14 cellular contexts compared by ENCODE assay signal in the genomic region with DNA sequence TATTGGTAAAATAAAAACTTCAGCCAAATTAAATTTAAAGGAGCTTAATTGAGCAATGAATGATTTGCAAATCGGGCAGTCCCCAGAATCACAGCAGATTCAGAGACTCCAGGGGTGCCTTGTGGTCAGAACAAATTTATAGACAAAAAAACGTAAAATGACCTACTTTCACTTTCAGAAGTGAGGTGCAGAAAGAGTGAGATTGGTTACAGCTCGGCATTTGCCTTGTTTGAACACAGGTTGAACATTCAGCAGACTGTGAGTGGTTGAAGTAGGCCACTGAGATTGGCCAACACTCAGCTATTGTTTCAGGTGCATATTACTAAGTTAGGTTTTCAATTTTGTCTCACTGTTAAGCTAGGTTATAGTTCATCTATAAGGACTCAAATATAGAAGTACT.
A peak's percentile ranks its signal among the peaks of the same experiment; 100 is the strongest.
DNase-seq lines count a peak whose midpoint lies in the region; ATAC-seq and TF ChIP-seq lines count a peak whose summit lies in the region.
"Had no signal": no experiment of that assay in that cellular context is flagged by ENCODE, and none has a peak within 500 bp of the region (broad histone marks: within the 10 kb centered on the region; RNA-seq: fewer than 3 reads in every experiment).

No MANE protein-coding gene starts in this region.

- no peak for ATAC-seq in central memory CD8-positive, alpha-beta T cell (replicated peaks; ENCODE audit: extremely low read depth, poor library complexity, severe bottlenecking)
- ATAC-seq in mucosa of descending colon = peak; percentile 85
- no peak for ATAC-seq in GM18505 (IDR thresholded peaks at IDR 0.05; ENCODE audit: unreplicated experiment)
- no peak for ATAC-seq in HG03045 (IDR thresholded peaks at IDR 0.05; ENCODE audit: unreplicated experiment)
- ATAC-seq: foreskin keratinocyte, HCT116 had no signal

- H3K4me1 Mint-ChIP-seq in central memory CD8-positive, alpha-beta T cell = peaks cover 8% of the 10 kb centered on the region

- TF ChIP-seq CTCF in mucosa of descending colon (IDR thresholded peaks at IDR 0.05) = no peak

- H3K27ac Mint-ChIP-seq in central memory CD8-positive, alpha-beta T cell (ENCODE audit: low read depth) = peak overlapping the region; percentile 79

- H3K27me3 Mint-ChIP-seq in central memory CD8-positive, alpha-beta T cell = no peaks in the 10 kb centered on the region

- intact Hi-C loops in mucosa of descending colon (cut with DNase I, micrococcal nuclease) = no loop called here

- no peak overlapping the region for H3K4me3 ChIP-seq in mucosa of descending colon

- no peak for TF ChIP-seq POLR2A in GM18505 (IDR thresholded peaks at IDR 0.05; ENCODE audit: borderline replicate concordance, extremely low read depth, insufficient read depth, insufficient read length)

- H3K36me3 Mint-ChIP-seq in central memory CD8-positive, alpha-beta T cell (ENCODE audit: insufficient read depth) = no peaks in the 10 kb centered on the region

- H3K4me3 Mint-ChIP-seq in central memory CD8-positive, alpha-beta T cell = no peak overlapping the region

- DNase-seq in A172 (ENCODE audit: low spot score) = peak; percentile 38
- peak; percentile 62 for DNase-seq in LHCN-M2 (ENCODE audit: low read depth)
- no peak for DNase-seq in central memory CD8-positive, alpha-beta T cell (ENCODE audit: low spot score in 2 of 2)
- DNase-seq in mucosa of descending colon = peak in 1 of 3 donors; percentile 30
- no peak for DNase-seq in activated CD4-positive, CD25-positive, alpha-beta regulatory T cell (lab: John Stamatoyannopoulos, UW)
- DNase-seq in activated CD4-positive, alpha-beta T cell treated with anti-CD3 and anti-CD28 coated beads, Interleukin-2, amount 50 U/mL, for 48 hours = no peak
- DNase-seq: activated effector memory CD4-positive, alpha-beta T cell treated with anti-CD3 and anti-CD28 coated beads, Interleukin-2, amount 50 U/mL, for 16 hours; BE2C; foreskin keratinocyte; NCI-H345 had no signal

- H3K36me3 ChIP-seq in mucosa of descending colon (ENCODE audit: low read depth) = no peaks in the 10 kb centered on the region
- H3K36me3 ChIP-seq: BE2C, neutrophil had no signal

- no peaks in the 10 kb centered on the region for H3K4me1 ChIP-seq in mucosa of descending colon (ENCODE audit: low read depth)
- H3K4me1 ChIP-seq: foreskin keratinocyte had no signal

- no peaks in the 10 kb centered on the region for H3K9me3 ChIP-seq in mucosa of descending colon
- H3K9me3 ChIP-seq: BE2C, neutrophil had no signal

- peaks cover 10% of the 10 kb centered on the region for H3K9me3 Mint-ChIP-seq in central memory CD8-positive, alpha-beta T cell

Comparison
In these comparisons a context has a peak if more than half of its experiments do, and no peak if none do; other contexts are left out.
1. DNase-seq: peak in A172 (single experiment) and LHCN-M2 (single experiment); none in central memory CD8-positive, alpha-beta T cell (0 of 2), activated CD4-positive, CD25-positive, alpha-beta regulatory T cell (0 of 4) and activated CD4-positive, alpha-beta T cell treated with anti-CD3 and anti-CD28 coated beads, Interleukin-2, amount 50 U/mL, for 48 hours (0 of 2).